ENCODE assay signal across 12 cellular contexts in genomic region chr6:118280210-118280609, GRCh38.
DNase-seq lines count a peak whose midpoint lies in the region; ATAC-seq lines count a peak whose summit lies in the region.
"Had no signal": no experiment of that assay in that cellular context is flagged by ENCODE, and none has a peak within 500 bp of the region (broad histone marks: within the 10 kb centered on the region; RNA-seq: fewer than 3 reads in every experiment).

No MANE protein-coding gene starts in this region.

- intact Hi-C loops in activated CD4-positive, alpha-beta T cell treated with anti-CD3 and anti-CD28 coated beads, Interleukin-2, amount 10 ng/mL, durations not matched to agents 24 days and 14 days (cut with micrococcal nuclease), result loop anchor here (5.0 to 10.0 kb wide), 5 partner anchors 225 to 685 kb away; partner anchors contain the start of gene ASF1A
- intact Hi-C loops in aorta (cut with DNase I), result loop anchor here in 1 of 2 donors (5.0 kb wide), 2 partner anchors 302 to 497 kb away; no protein-coding TSS in a partner anchor

- DNase-seq in iris pigment epithelial cell (ENCODE audit: low read depth), result peak; percentile 2
- DNase-seq in cerebellum (ENCODE audit: low spot score), result no peak
- no peak for DNase-seq in activated CD4-positive, alpha-beta T cell treated with anti-CD3 and anti-CD28 coated beads, Interleukin-2, amount 10 ng/mL, durations not matched to agents 24 days and 14 days
- no peak for DNase-seq in aorta
- DNase-seq in NCI-H2227 (lab: John Stamatoyannopoulos, UW; ENCODE audit: unreplicated experiment), result no peak
- DNase-seq: left ventricle myocardium superior had no signal

- H3K4me3 ChIP-seq in aorta (ENCODE audit: low read length in 2 of 2), result no peak overlapping the region

- no peaks in the 10 kb centered on the region for H3K36me3 ChIP-seq in aorta (ENCODE audit: control insufficient read depth in 1 of 2, insufficient read depth in 2 of 2, low read length in 1 of 2)

- peaks cover 2% of the 10 kb centered on the region for H3K4me1 Mint-ChIP-seq in activated CD4-positive, alpha-beta T cell treated with anti-CD3 and anti-CD28 coated beads, Interleukin-2, amount 10 ng/mL, durations not matched to agents 24 days and 14 days

- no peaks in the 10 kb centered on the region for H3K9me3 Mint-ChIP-seq in activated CD4-positive, alpha-beta T cell treated with anti-CD3 and anti-CD28 coated beads, Interleukin-2, amount 10 ng/mL, durations not matched to agents 24 days and 14 days

- H3K9me3 ChIP-seq in aorta (ENCODE audit: control insufficient read depth, low read length), result no peaks in the 10 kb centered on the region

- H3K36me3 Mint-ChIP-seq in activated CD4-positive, alpha-beta T cell treated with anti-CD3 and anti-CD28 coated beads, Interleukin-2, amount 10 ng/mL, durations not matched to agents 24 days and 14 days (ENCODE audit: low read depth), result no peaks in the 10 kb centered on the region

- no peak overlapping the region for H3K27ac ChIP-seq in aorta (ENCODE audit: low read depth in 1 of 2, low read length in 2 of 2)
- H3K27ac ChIP-seq: RWPE1 had no signal

- ATAC-seq in GM18867 (IDR thresholded peaks at IDR 0.05; ENCODE audit: unreplicated experiment), result peak; percentile 99
- peak; percentile 99 for ATAC-seq in GM21526 (IDR thresholded peaks at IDR 0.05; ENCODE audit: low FRiP score, unreplicated experiment)
- peak; percentile 97 for ATAC-seq in HG03108 (IDR thresholded peaks at IDR 0.05; ENCODE audit: unreplicated experiment)
- ATAC-seq in aorta (ENCODE audit: low FRiP score), result no peak
- ATAC-seq: activated CD4-positive, CD25-positive, alpha-beta regulatory T cell treated with anti-CD3 and anti-CD28 coated beads, Interleukin-2, amount 50 U/mL, for 24 hours; esophagus mucosa; left ventricle myocardium superior had no signal

- no peak overlapping the region for H3K4me3 Mint-ChIP-seq in activated CD4-positive, alpha-beta T cell treated with anti-CD3 and anti-CD28 coated beads, Interleukin-2, amount 10 ng/mL, durations not matched to agents 24 days and 14 days

- WGBS in aorta, 2 donors, result 61 to 63% methylated on average over 2 of the region's 2 CpGs

- H3K4me1 ChIP-seq in aorta (ENCODE audit: control insufficient read depth in 1 of 2, insufficient read depth in 2 of 2, low read length in 2 of 2), result peaks cover 0 to under 1% of the 10 kb centered on the region in 2 donors

- H3K27me3 ChIP-seq in aorta (ENCODE audit: control insufficient read depth in 1 of 2, insufficient read depth in 2 of 2, low read length in 1 of 2), result no peaks in the 10 kb centered on the region

- no peak overlapping the region for H3K27ac Mint-ChIP-seq in activated CD4-positive, alpha-beta T cell treated with anti-CD3 and anti-CD28 coated beads, Interleukin-2, amount 10 ng/mL, durations not matched to agents 24 days and 14 days

- peaks cover 26% of the 10 kb centered on the region for H3K27me3 Mint-ChIP-seq in activated CD4-positive, alpha-beta T cell treated with anti-CD3 and anti-CD28 coated beads, Interleukin-2, amount 10 ng/mL, durations not matched to agents 24 days and 14 days
